ENCODE assay signal across 22 cellular contexts in the genomic region with DNA sequence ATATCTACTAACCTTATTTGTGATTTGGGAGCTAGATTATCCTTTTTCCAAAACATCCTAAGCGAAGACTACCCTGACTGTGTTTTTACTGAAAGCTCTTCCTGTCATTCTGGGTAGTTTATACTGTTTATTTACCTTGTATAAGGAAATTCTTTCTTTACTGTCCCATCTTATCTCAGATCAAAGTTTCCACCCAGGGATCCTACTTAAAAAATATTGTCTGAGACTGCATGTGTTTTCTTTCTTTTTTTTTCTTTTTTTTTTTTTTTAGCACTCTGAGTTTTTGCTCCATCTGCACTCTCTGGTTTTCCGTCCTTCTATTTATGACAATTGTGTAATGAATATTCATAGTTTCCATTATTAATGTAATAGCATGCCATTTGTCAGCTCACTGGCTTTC. TPM values are rescaled to one million over a fixed set of nuclear protein-coding genes. Genes with fewer than 3 reads are reported as not detected.
DNase-seq lines count a peak whose midpoint lies in the region; ATAC-seq lines count a peak whose summit lies in the region.
"Had no signal": no experiment of that assay in that cellular context is flagged by ENCODE, and none has a peak within 500 bp of the region (broad histone marks: within the 10 kb centered on the region; RNA-seq: fewer than 3 reads in every experiment).

No MANE protein-coding gene starts in this region.

- H3K36me3 ChIP-seq in HUES48 (ENCODE audit: control insufficient read depth, insufficient read depth, low read length) (no peaks in the 10 kb centered on the region), SK-N-MC (ENCODE audit: insufficient read depth, low read length) (peaks cover 2% of the 10 kb centered on the region; the same call in 1 of the 2 replicates), mesodermal cell (ENCODE audit: control insufficient read depth, insufficient read depth, low read length) (peaks cover 4% of the 10 kb centered on the region)

- H3K27me3 ChIP-seq in HUES48 (ENCODE audit: control insufficient read depth, insufficient read depth, low read length): 0 out of 2 replicates have a peak, but pooled peaks cover 10% of the 10 kb centered on the region
- H3K27me3 ChIP-seq: BLaER1 had no signal

- H3K27ac ChIP-seq in HUES48 (ENCODE audit: low read depth, low read length): peak overlapping the region; percentile 79
- H3K27ac ChIP-seq in SK-N-MC: peak overlapping the region; percentile 100
- H3K27ac ChIP-seq in mesodermal cell (ENCODE audit: low read depth, low read length, severe bottlenecking): peak overlapping the region; percentile 6
- H3K27ac ChIP-seq: BLaER1 had no signal

- H3K4me3 ChIP-seq in HUES48 (ENCODE audit: low read depth, low read length) (peak overlapping the region; percentile 28; the same call in 1 of the 2 replicates), SK-N-MC (peak overlapping the region; percentile 68), mesodermal cell (ENCODE audit: extremely low read depth, insufficient read depth, low read length, poor library complexity, severe bottlenecking) (no peak overlapping the region)
- H3K4me3 ChIP-seq: BLaER1 had no signal

- no peak overlapping the region for H3K9ac ChIP-seq in HUES48 (ENCODE audit: low read depth, low read length)
- H3K9ac ChIP-seq in SK-N-MC (ENCODE audit: insufficient read length): peak overlapping the region; percentile 69
- H3K9ac ChIP-seq: BLaER1 had no signal

- H3K9me3 ChIP-seq in HUES48 (ENCODE audit: control insufficient read depth, insufficient read depth, low read length): no peaks in the 10 kb centered on the region
- H3K9me3 ChIP-seq in SK-N-MC (ENCODE audit: low read depth, low read length): no peaks in the 10 kb centered on the region
- no peaks in the 10 kb centered on the region for H3K9me3 ChIP-seq in mesodermal cell (ENCODE audit: control insufficient read depth, low read length)

- WGBS in mesodermal cell (ENCODE audit: insufficient coverage in 2 of 2), 2 experiments: no CpG with 5 or more reads among the region's 2 CpGs

- DNase-seq in SK-N-MC (ENCODE audit: low read depth, low spot score): peak; percentile 52
- DNase-seq in NOMO-1 treated with DMSO at 0.1 percent for 48 hours (lab: John Stamatoyannopoulos, UW; ENCODE audit: unreplicated experiment): no peak
- no peak for DNase-seq in activated CD4-positive, alpha-beta T cell treated with anti-CD3 and anti-CD28 coated beads, Interleukin-2, amount 50 U/mL, for 48 hours
- DNase-seq: ACHN; CD4-positive, alpha-beta T cell; DND-41; GOT3; HCEC 1CT; KBM-7; NCI-H1105; NCI-H2029 treated with DMSO at 0.1 percent for 48 hours; NCI-H2171; NCI-H524 treated with DMSO at 0.1 percent for 48 hours; OCI-M1; SW 1271; T-helper 17 cell had no signal

- no peak for ATAC-seq in HG03095 (IDR thresholded peaks at IDR 0.05; ENCODE audit: unreplicated experiment)
- ATAC-seq in HG03521 (IDR thresholded peaks at IDR 0.05; ENCODE audit: unreplicated experiment): no peak
- ATAC-seq: Right ventricle myocardium inferior, T-helper 17 cell had no signal

- peaks cover 78% of the 10 kb centered on the region for H3K4me1 ChIP-seq in HUES48 (ENCODE audit: control insufficient read depth, insufficient read depth, low read length)
- peaks cover 38% of the 10 kb centered on the region for H3K4me1 ChIP-seq in mesodermal cell (ENCODE audit: control insufficient read depth, insufficient read depth, low read length, poor library complexity, severe bottlenecking)

RNA-seq across cellular contexts. Expression of gene CDK14, which starts 26.5 kb away (rescaled TPM):
- polyA plus RNA-seq in mesodermal cell (2013, experiment 1 of 2): 27.8 TPM
- 28.0 TPM for polyA plus RNA-seq in mesodermal cell (2013, experiment 2 of 2)

Comparison
In these comparisons a context has a peak if more than half of its experiments do, and no peak if none do; other contexts are left out.
1. H3K27ac ChIP-seq: peak in every context shown above with its lines; median percentile 100 in SK-N-MC; 79 in HUES48; 6 in mesodermal cell.